ENCODE assay signal across 23 cellular contexts in genomic region chr3:72899349-72899765, GRCh38.
"Had no signal": no experiment of that assay in that cellular context is flagged by ENCODE, and none has a peak within 500 bp of the region (broad histone marks: within the 10 kb centered on the region; RNA-seq: fewer than 3 reads in every experiment).

No MANE protein-coding gene starts in this region.

- H3K36me3 Mint-ChIP-seq: activated naive CD8-positive, alpha-beta T cell; stimulated activated effector memory CD8-positive, alpha-beta T cell treated with anti-CD3 and anti-CD28 coated beads, Interleukin-12 subunit alpha, Interleukin-12 subunit beta, amount 100 ng/mL, for 72 hours had no signal

- H3K27me3 Mint-ChIP-seq: stimulated activated naive CD8-positive, alpha-beta T cell treated with anti-CD3 and anti-CD28 coated beads, Interleukin-15, amount 100 ng/mL, for 72 hours; type B pancreatic cell had no signal

- DNase-seq: activated CD4-positive, alpha-beta T cell treated with anti-CD3 and anti-CD28 coated beads for 48 hours; activated CD4-positive, alpha-beta T cell treated with anti-CD3 and anti-CD28 coated beads, Interleukin-2, amount 50 U/mL, for 48 hours; activated CD8-positive, alpha-beta memory T cell treated with anti-CD3 and anti-CD28 coated beads for 24 hours; activated effector memory CD4-positive, alpha-beta T cell treated with Interleukin-2 at 50 U/mL for 16 hours; activated naive CD4-positive, alpha-beta T cell treated with Interleukin-2 at 50 U/mL for 16 hours; aorta; central memory CD4-positive, alpha-beta T cell; endodermal cell; heart left ventricle; left ventricle myocardium inferior; naive B cell; pancreas; retina; small intestine; stimulated activated CD4-positive, alpha-beta T cell treated with anti-CD3 and anti-CD28 coated beads, Interleukin-4, amount 100 ng/mL, for 24 hours; stimulated activated naive CD8-positive, alpha-beta T cell treated with anti-CD3 and anti-CD28 coated beads, Interleukin-15, amount 100 ng/mL, for 72 hours; substantia nigra; T-helper 1 cell; uterus had no signal

- H3K9me3 Mint-ChIP-seq: endodermal cell; stimulated activated effector memory CD8-positive, alpha-beta T cell treated with anti-CD3 and anti-CD28 coated beads, Interleukin-12 subunit alpha, Interleukin-12 subunit beta, amount 100 ng/mL, for 72 hours; stimulated activated naive CD8-positive, alpha-beta T cell treated with anti-CD3 and anti-CD28 coated beads, Interleukin-15, amount 100 ng/mL, for 72 hours; type B pancreatic cell had no signal

- H3K4me1 Mint-ChIP-seq: naive B cell; stimulated activated effector memory CD8-positive, alpha-beta T cell treated with anti-CD3 and anti-CD28 coated beads, Interleukin-12 subunit alpha, Interleukin-12 subunit beta, amount 100 ng/mL, for 72 hours; stimulated activated naive CD8-positive, alpha-beta T cell treated with anti-CD3 and anti-CD28 coated beads, Interleukin-15, amount 100 ng/mL, for 72 hours had no signal

- H3K4me3 Mint-ChIP-seq: activated naive CD8-positive, alpha-beta T cell; endodermal cell; naive B cell; stimulated activated effector memory CD8-positive, alpha-beta T cell treated with anti-CD3 and anti-CD28 coated beads, Interleukin-12 subunit alpha, Interleukin-12 subunit beta, amount 100 ng/mL, for 72 hours; stimulated activated naive CD8-positive, alpha-beta T cell treated with anti-CD3 and anti-CD28 coated beads, Interleukin-15, amount 100 ng/mL, for 72 hours; type B pancreatic cell had no signal

- H3K27ac Mint-ChIP-seq: activated naive CD8-positive, alpha-beta T cell; endodermal cell; naive B cell; stimulated activated effector memory CD8-positive, alpha-beta T cell treated with anti-CD3 and anti-CD28 coated beads, Interleukin-12 subunit alpha, Interleukin-12 subunit beta, amount 100 ng/mL, for 72 hours; stimulated activated naive CD8-positive, alpha-beta T cell treated with anti-CD3 and anti-CD28 coated beads, Interleukin-15, amount 100 ng/mL, for 72 hours; type B pancreatic cell had no signal

- H3K4me3 ChIP-seq: heart left ventricle, left ventricle myocardium inferior, pancreas, prostate gland, uterus had no signal
